ENCODE assay signal across 22 cellular contexts in the genomic region with DNA sequence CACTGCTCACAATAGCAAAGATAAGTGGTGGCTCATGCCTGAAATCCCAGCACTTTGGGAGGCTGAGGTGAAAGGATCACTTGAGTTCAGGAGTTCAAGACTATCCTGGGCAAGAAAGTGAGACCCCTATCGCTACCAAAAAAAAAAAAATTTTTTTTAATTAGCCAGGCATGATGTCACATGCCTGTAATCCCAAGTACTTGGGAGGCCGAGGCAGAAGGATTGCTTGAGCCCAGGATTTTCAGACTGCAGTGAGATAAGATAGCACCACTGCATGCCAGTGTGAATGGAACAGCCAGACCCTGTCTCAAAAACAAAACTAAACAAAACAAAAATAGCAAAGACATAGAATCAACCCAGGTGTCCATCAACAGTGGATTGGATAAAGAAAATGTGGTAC. TPM values are rescaled to one million over a fixed set of nuclear protein-coding genes. Genes with fewer than 3 reads are reported as not detected.
A peak's percentile ranks its signal among the peaks of the same experiment; 100 is the strongest.
DNase-seq lines count a peak whose midpoint lies in the region; FAIRE-seq and TF ChIP-seq lines count a peak whose summit lies in the region.
"Had no signal": no experiment of that assay in that cellular context is flagged by ENCODE, and none has a peak within 500 bp of the region (broad histone marks: within the 10 kb centered on the region; RNA-seq: fewer than 3 reads in every experiment).

No MANE protein-coding gene starts in this region.

- TF ChIP-seq CTCF in mammary epithelial cell (conservative IDR thresholded peaks at IDR 0.05 in 1 of 2, IDR thresholded peaks at IDR 0.05 in 1 of 2; ENCODE audit: extremely low read depth in 1 of 2, insufficient read depth in 1 of 2, low read depth in 1 of 2, low read length in 2 of 2) (no peak), breast epithelium (IDR thresholded peaks at IDR 0.05) (no peak), astrocyte (IDR thresholded peaks at IDR 0.05; ENCODE audit: insufficient read depth, low read depth, low read length) (no peak)

- no peak overlapping the region for H2BK5ac ChIP-seq in mesenchymal stem cell (ENCODE audit: low read depth, low read length, poor library complexity, severe bottlenecking)

- no peak overlapping the region for H2AFZ ChIP-seq in mammary epithelial cell (ENCODE audit: low read depth, low read length)
- H2AFZ ChIP-seq in astrocyte (ENCODE audit: low read depth, low read length): no peak overlapping the region
- no peak overlapping the region for H2AFZ ChIP-seq in mesenchymal stem cell (ENCODE audit: low read depth, low read length)
- H2AFZ ChIP-seq: PC-9 had no signal

- H3K36me3 Mint-ChIP-seq in astrocyte (ENCODE audit: low read depth, unreplicated experiment): no peaks in the 10 kb centered on the region
- H3K36me3 Mint-ChIP-seq: CD8-positive, alpha-beta memory T cell had no signal

- H3K4me2 ChIP-seq in mammary epithelial cell (ENCODE audit: insufficient read depth, low read depth, low read length) (no peak overlapping the region), astrocyte (ENCODE audit: low read length) (peak overlapping the region; percentile 21), mesenchymal stem cell (ENCODE audit: low read length, poor library complexity, severe bottlenecking) (no peak overlapping the region)
- H3K4me2 ChIP-seq: KMS-11 had no signal

- H3K23ac ChIP-seq in mesenchymal stem cell (ENCODE audit: low read length in 2 of 2): no peak overlapping the region

- H3K9ac ChIP-seq in mammary epithelial cell (ENCODE audit: insufficient read depth, low read length) (no peak overlapping the region), astrocyte (ENCODE audit: low read length) (peak overlapping the region; percentile 61), mesenchymal stem cell (ENCODE audit: low read length) (no peak overlapping the region)
- H3K9ac ChIP-seq: KMS-11 had no signal

- H3K79me1 ChIP-seq in mesenchymal stem cell (replicated peaks; ENCODE audit: low read length, poor library complexity, severe bottlenecking): no peaks in the 10 kb centered on the region

- peak overlapping the region in 1 of 2 experiments; percentile 35 for H3K4ac ChIP-seq in mesenchymal stem cell (ENCODE audit: low read depth in 1 of 2, low read length in 2 of 2)

- WGBS in mammary epithelial cell (ENCODE audit: low coverage, missing lambda C conversion rate): 96% methylated on average over 2 of the region's 2 CpGs
- WGBS in mesenchymal stem cell: 67% methylated on average over 2 of the region's 2 CpGs

- in situ Hi-C loops in mammary epithelial cell (cut with MboI; ENCODE audit: low sequenced_read_pairs in 2 of 2): no loop called here

- H3K4me3 ChIP-seq in mammary epithelial cell (replicated peaks in 1 of 3; ENCODE audit: insufficient read depth in 1 of 3, low read depth in 2 of 3, low read length in 3 of 3) (no peak overlapping the region), breast epithelium (no peak overlapping the region), astrocyte (ENCODE audit: insufficient read depth, low read depth, low read length) (no peak overlapping the region), mesenchymal stem cell (ENCODE audit: insufficient read depth in 1 of 2, low read depth in 1 of 2, low read length in 2 of 2) (no peak overlapping the region)
- H3K4me3 ChIP-seq: PC-9 had no signal

- DNase-seq in mammary epithelial cell (no peak), breast epithelium (ENCODE audit: low spot score in 2 of 2) (no peak), astrocyte (ENCODE audit: low read depth) (no peak), mesenchymal stem cell (no peak), RKO (ENCODE audit: low spot score) (no peak), erythroblast (lab: John Stamatoyannopoulos, UW) (no peak), glomerular visceral epithelial cell (ENCODE audit: extremely low spot score) (no peak), NCI-H345 treated with DMSO at 0.1 percent for 48 hours (lab: John Stamatoyannopoulos, UW; ENCODE audit: unreplicated experiment) (no peak)
- DNase-seq: CD8-positive, alpha-beta memory T cell; GF-D8; HFFc6; NCI-H1436; NCI-H2029; NCI-H2171 treated with DMSO at 0.1 percent for 48 hours; NCI-H510A; NCI-H774; PC-9; SK-N-SH had no signal

- no peak overlapping the region for H3K4me3 Mint-ChIP-seq in astrocyte (ENCODE audit: unreplicated experiment)
- H3K4me3 Mint-ChIP-seq: CD8-positive, alpha-beta memory T cell; HFFc6 had no signal

- BruUV-seq in mammary epithelial cell (replicated peaks; lab: Mats Ljungman, UMichigan): no TSS peak

- no peaks in the 10 kb centered on the region for H3K27me3 ChIP-seq in mammary epithelial cell (ENCODE audit: insufficient read depth, low read length)
- H3K27me3 ChIP-seq in breast epithelium: no peaks in the 10 kb centered on the region
- H3K27me3 ChIP-seq in astrocyte (ENCODE audit: insufficient read depth, low read length): no peaks in the 10 kb centered on the region
- H3K27me3 ChIP-seq in mesenchymal stem cell (ENCODE audit: control insufficient read depth in 1 of 2, insufficient read depth in 1 of 2, low read length in 2 of 2): peaks cover 0 to 5% of the 10 kb centered on the region in 2 experiments

- intact Hi-C loops in mammary epithelial cell (cut with micrococcal nuclease) (no loop called here), breast epithelium (cut with DNase I; ENCODE audit: low total_unique reads) (no loop called here)

- no peak overlapping the region for H3K18ac ChIP-seq in mesenchymal stem cell (ENCODE audit: low read depth in 1 of 2, low read length in 2 of 2)

- no peaks in the 10 kb centered on the region for H3K27me3 Mint-ChIP-seq in astrocyte (ENCODE audit: low read depth, unreplicated experiment)

- no peaks in the 10 kb centered on the region for H3K79me2 ChIP-seq in mammary epithelial cell (ENCODE audit: insufficient read depth, low read length)
- no peaks in the 10 kb centered on the region for H3K79me2 ChIP-seq in astrocyte (ENCODE audit: insufficient read depth, low read length)

- H3K36me3 ChIP-seq in mammary epithelial cell (ENCODE audit: insufficient read depth, low read length) (no peaks in the 10 kb centered on the region), breast epithelium (no peaks in the 10 kb centered on the region), astrocyte (ENCODE audit: insufficient read depth, low read length) (no peaks in the 10 kb centered on the region), mesenchymal stem cell (ENCODE audit: control insufficient read depth in 1 of 2, insufficient read depth in 2 of 2, low read depth in 1 of 2, low read length in 2 of 2) (no peaks in the 10 kb centered on the region)

- H2BK15ac ChIP-seq in mesenchymal stem cell (ENCODE audit: low read depth, poor library complexity, severe bottlenecking): no peak overlapping the region

- H3K9me3 ChIP-seq in mammary epithelial cell (replicated peaks; ENCODE audit: insufficient read depth, low read length): no peaks in the 10 kb centered on the region
- H3K9me3 ChIP-seq in breast epithelium: no peaks in the 10 kb centered on the region
- no peaks in the 10 kb centered on the region for H3K9me3 ChIP-seq in astrocyte (ENCODE audit: insufficient read depth, low read depth, low read length)
- H3K9me3 ChIP-seq in mesenchymal stem cell (ENCODE audit: control insufficient read depth, low read length): no peaks in the 10 kb centered on the region
- H3K9me3 ChIP-seq: SK-N-SH had no signal

- H4K20me1 ChIP-seq in mammary epithelial cell (ENCODE audit: insufficient read depth, low read length): no peaks in the 10 kb centered on the region
- no peaks in the 10 kb centered on the region for H4K20me1 ChIP-seq in astrocyte (ENCODE audit: insufficient read depth, low read length)

- H3K14ac ChIP-seq in mesenchymal stem cell (ENCODE audit: low read length in 2 of 2): no peak overlapping the region

- dilution Hi-C loops in mammary epithelial cell (cut with HindIII; ENCODE audit: low sequenced_read_pairs): no loop called here

- TF ChIP-seq POLR2A in breast epithelium (IDR thresholded peaks at IDR 0.05): no peak
- TF ChIP-seq POLR2A in erythroblast (IDR thresholded peaks at IDR 0.05; ENCODE audit: low read length): no peak

- H4K8ac ChIP-seq in mesenchymal stem cell (ENCODE audit: low read length): no peak overlapping the region

- H3K27ac ChIP-seq in mammary epithelial cell (ENCODE audit: insufficient read depth, low read depth, low read length) (peak overlapping the region; percentile 66), breast epithelium (no peak overlapping the region), astrocyte (ENCODE audit: low read depth, low read length) (peak overlapping the region; percentile 79), mesenchymal stem cell (ENCODE audit: low read length, poor library complexity, severe bottlenecking) (no peak overlapping the region)
- H3K27ac ChIP-seq: 22Rv1, KMS-11 had no signal

- H2BK120ac ChIP-seq in mesenchymal stem cell (ENCODE audit: low read depth, low read length): no peak overlapping the region

- FAIRE-seq in astrocyte (lab: Jason Lieb, UNC): no peak
- FAIRE-seq: GM12892 had no signal

- no peak overlapping the region for H4K91ac ChIP-seq in mesenchymal stem cell (ENCODE audit: low read length)

- CTCF ChIA-PET in mammary epithelial cell (lab: Charles Lee; ENCODE audit: low non-redundant PET): no interaction called here

- H3K4me1 Mint-ChIP-seq in astrocyte (ENCODE audit: low read depth, unreplicated experiment): peaks cover 43% of the 10 kb centered on the region
- H3K4me1 Mint-ChIP-seq: CD8-positive, alpha-beta memory T cell had no signal

- peak overlapping the region; percentile 89 for H2AK5ac ChIP-seq in mesenchymal stem cell (ENCODE audit: low read length, severe bottlenecking)

- H2BK12ac ChIP-seq in mesenchymal stem cell (ENCODE audit: low read length in 2 of 2): peak overlapping the region in 1 of 2 experiments; percentile 71

- peak overlapping the region; percentile 97 for H3K27ac Mint-ChIP-seq in astrocyte (ENCODE audit: unreplicated experiment)
- H3K27ac Mint-ChIP-seq: CD8-positive, alpha-beta memory T cell; HFFc6 had no signal

- H3K4me1 ChIP-seq in mammary epithelial cell (ENCODE audit: insufficient read depth, low read length) (peaks cover 47% of the 10 kb centered on the region), breast epithelium (peaks cover 3 to 4% of the 10 kb centered on the region in 2 donors), astrocyte (ENCODE audit: insufficient read depth, low read length) (peaks cover 39% of the 10 kb centered on the region), mesenchymal stem cell (ENCODE audit: control insufficient read depth, insufficient read depth, low read depth, low read length) (peaks cover 37% of the 10 kb centered on the region)

- H3K9me3 Mint-ChIP-seq in astrocyte (ENCODE audit: unreplicated experiment): peaks cover 2% of the 10 kb centered on the region
- H3K9me3 Mint-ChIP-seq: CD8-positive, alpha-beta memory T cell; HFFc6 had no signal

RNA-seq across cellular contexts. Expression of a gene that starts 50.6 kb away (rescaled TPM):
- 1 to 10 TPM; 4.0 to 4.2 TPM for total RNA-seq in mammary epithelial cell
- polyA plus RNA-seq in mammary epithelial cell: 3.0 TPM
- polyA minus RNA-seq in mammary epithelial cell: 1.4 TPM
- total RNA-seq in breast epithelium: 1 to 10 TPM in 2 of 3 donors, under 1 TPM in 1; 0.32 to 1.8 (median 1.3) TPM
- total RNA-seq in astrocyte: 3.2 TPM in 2 replicates
- 1.0 TPM for polyA plus RNA-seq in mesenchymal stem cell (2013, experiment 1 of 2)
- polyA plus RNA-seq in mesenchymal stem cell (2013, experiment 2 of 2): 0.82 TPM
- total RNA-seq: Right ventricle myocardium inferior had no signal

RNA-seq across cellular contexts. Expression of a gene that starts 50.7 kb away (rescaled TPM):
- total RNA-seq in mammary epithelial cell: 10 to 100 TPM; 26.7 to 36.6 TPM
- 21.4 TPM for polyA plus RNA-seq in mammary epithelial cell
- polyA minus RNA-seq in mammary epithelial cell: 41.7 TPM
- total RNA-seq in breast epithelium: 10 to 100 TPM; 17.1 to 22.6 (median 22.1) TPM
- 31.7 and 34.0 TPM in 2 replicates for total RNA-seq in astrocyte
- 15.6 TPM for polyA plus RNA-seq in mesenchymal stem cell (2013, experiment 1 of 2)
- 15.9 TPM for polyA plus RNA-seq in mesenchymal stem cell (2013, experiment 2 of 2)

Comparison
In these comparisons a context has a peak if more than half of its experiments do, and no peak if none do; other contexts are left out.
1. H3K27ac ChIP-seq: peak in mammary epithelial cell (single experiment) and astrocyte (single experiment); none in breast epithelium (0 of 2) and mesenchymal stem cell (single experiment).